Comparison of ENCODE assay signal across 10 cellular contexts in the genomic region with DNA sequence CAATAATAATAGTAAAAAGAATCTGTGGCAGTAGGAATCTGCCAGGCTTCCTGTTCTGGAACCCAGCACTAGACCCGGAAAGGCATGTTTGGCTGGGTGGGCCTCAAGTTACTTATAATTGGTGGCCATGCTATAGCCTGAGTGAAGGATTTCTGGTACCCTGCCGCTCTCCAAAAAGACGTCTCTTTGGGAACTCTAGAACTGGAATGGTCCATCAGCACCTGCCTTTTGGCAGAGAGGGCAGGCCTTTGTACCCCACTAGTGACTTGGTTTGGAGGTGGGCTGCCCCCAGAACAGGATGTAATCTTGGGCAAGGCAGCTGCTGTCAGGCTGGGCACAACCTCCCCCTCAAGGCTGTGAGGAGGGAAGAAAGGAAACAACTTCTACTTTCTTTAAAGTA. TPM values are rescaled to one million over a fixed set of nuclear protein-coding genes. Genes with fewer than 3 reads are reported as not detected.
DNase-seq lines count a peak whose midpoint lies in the region; ATAC-seq and TF ChIP-seq lines count a peak whose summit lies in the region.
"Had no signal": no experiment of that assay in that cellular context is flagged by ENCODE, and none has a peak within 500 bp of the region (broad histone marks: within the 10 kb centered on the region; RNA-seq: fewer than 3 reads in every experiment).

No MANE protein-coding gene starts in this region.

- H3K36me3 ChIP-seq in CD4-positive, CD25-positive, alpha-beta regulatory T cell (ENCODE audit: control insufficient read depth, insufficient read depth, low read length) = no peaks in the 10 kb centered on the region

- no peak for DNase-seq in CD4-positive, CD25-positive, alpha-beta regulatory T cell
- peak; percentile 1 for DNase-seq in HEK293T (ENCODE audit: extremely low spot score)
- no peak for DNase-seq in activated naive CD4-positive, alpha-beta T cell treated with anti-CD3 and anti-CD28 coated beads, Interleukin-2, amount 50 U/mL, for 72 hours (ENCODE audit: low spot score in 2 of 2)
- no peak for DNase-seq in nephron progenitor cell
- no peak for DNase-seq in activated effector memory CD4-positive, alpha-beta T cell treated with anti-CD3 and anti-CD28 coated beads, Interleukin-2, amount 50 U/mL, for 16 hours
- no peak for DNase-seq in DMS153 treated with DMSO at 0.1 percent for 48 hours (lab: John Stamatoyannopoulos, UW; ENCODE audit: unreplicated experiment)
- DNase-seq in hippocampal formation (lab: John Stamatoyannopoulos, UW) = no peak
- DNase-seq: KBM-7, NCI-H446 had no signal

- H3K4me1 ChIP-seq in CD4-positive, CD25-positive, alpha-beta regulatory T cell (ENCODE audit: control insufficient read depth, insufficient read depth, low read length, poor library complexity, severe bottlenecking) = peaks cover 22% of the 10 kb centered on the region

- H3K27me3 Mint-ChIP-seq in CD4-positive, CD25-positive, alpha-beta regulatory T cell = peaks cover 10% of the 10 kb centered on the region
- H3K27me3 Mint-ChIP-seq in nephron progenitor cell (ENCODE audit: low read depth, poor library complexity) = peaks cover 3% of the 10 kb centered on the region

- peaks cover 16 to 41% (median 23%) of the 10 kb centered on the region in 4 donors for H3K4me1 Mint-ChIP-seq in CD4-positive, CD25-positive, alpha-beta regulatory T cell
- peaks cover 35% of the 10 kb centered on the region for H3K4me1 Mint-ChIP-seq in nephron progenitor cell

- peak overlapping the region; percentile 84 to 97 (median 89) for H3K4me3 Mint-ChIP-seq in CD4-positive, CD25-positive, alpha-beta regulatory T cell
- H3K4me3 Mint-ChIP-seq in nephron progenitor cell = peak overlapping the region; percentile 95

- no peaks in the 10 kb centered on the region for H3K9me3 Mint-ChIP-seq in CD4-positive, CD25-positive, alpha-beta regulatory T cell
- peaks cover 0 to 6% of the 10 kb centered on the region in 2 donors for H3K9me3 Mint-ChIP-seq in activated naive CD4-positive, alpha-beta T cell treated with anti-CD3 and anti-CD28 coated beads, Interleukin-2, amount 50 U/mL, for 72 hours
- no peaks in the 10 kb centered on the region for H3K9me3 Mint-ChIP-seq in nephron progenitor cell

- no peaks in the 10 kb centered on the region for H3K27me3 ChIP-seq in CD4-positive, CD25-positive, alpha-beta regulatory T cell (ENCODE audit: control insufficient read depth, insufficient read depth, low read length)

- H3K27ac Mint-ChIP-seq in CD4-positive, CD25-positive, alpha-beta regulatory T cell = peak overlapping the region in 2 of 3 donors; percentile 53 to 97
- H3K27ac Mint-ChIP-seq in activated naive CD4-positive, alpha-beta T cell treated with anti-CD3 and anti-CD28 coated beads, Interleukin-2, amount 50 U/mL, for 72 hours = peak overlapping the region; percentile 62 to 96
- no peak overlapping the region for H3K27ac Mint-ChIP-seq in nephron progenitor cell

- CTCF ChIA-PET in HEK293T (lab: Yijun Ruan, JAX) = no interaction called here

- H3K9me3 ChIP-seq in CD4-positive, CD25-positive, alpha-beta regulatory T cell (ENCODE audit: control insufficient read depth in 2 of 2, low read length in 2 of 2) = no peaks in the 10 kb centered on the region

- H3K4me3 ChIP-seq in CD4-positive, CD25-positive, alpha-beta regulatory T cell (ENCODE audit: low read depth, low read length) = peak overlapping the region; percentile 97

- H3K27ac ChIP-seq in CD4-positive, CD25-positive, alpha-beta regulatory T cell (ENCODE audit: insufficient read depth, low read length, poor library complexity, severe bottlenecking) = no peak overlapping the region

- POLR2A ChIA-PET in HEK293T (lab: Yijun Ruan, JAX) = interaction anchor here (1.9 to 2.5 kb wide), 3 partner anchors 16 to 87 kb away, joined by 10 to 24 read pairs (median 13); partner anchors contain the start of gene ST6GALNAC2

- no peak for TF ChIP-seq CTCF in nephron progenitor cell (IDR thresholded peaks at IDR 0.05)

- no peaks in the 10 kb centered on the region for H3K36me3 Mint-ChIP-seq in CD4-positive, CD25-positive, alpha-beta regulatory T cell
- H3K36me3 Mint-ChIP-seq in activated naive CD4-positive, alpha-beta T cell treated with anti-CD3 and anti-CD28 coated beads, Interleukin-2, amount 50 U/mL, for 72 hours = peaks cover 0 to 11% of the 10 kb centered on the region in 2 donors
- no peaks in the 10 kb centered on the region for H3K36me3 Mint-ChIP-seq in nephron progenitor cell (ENCODE audit: low read depth)

- ATAC-seq in CD4-positive, CD25-positive, alpha-beta regulatory T cell (ENCODE audit: low read depth in 2 of 2) = no peak
- no peak for ATAC-seq in activated naive CD4-positive, alpha-beta T cell treated with anti-CD3 and anti-CD28 coated beads, Interleukin-2, amount 50 U/mL, for 72 hours
- ATAC-seq in HG03571 (IDR thresholded peaks at IDR 0.05; ENCODE audit: unreplicated experiment) = no peak

TF ChIP-seq in HEK293T, 16 proteins besides CTCF, POLR2A, EP300 and RAD21:
- TF ChIP-seq ARNT (IDR thresholded peaks at IDR 0.05) = no peak
- TF ChIP-seq FOXA1 (IDR thresholded peaks at IDR 0.05) = no peak
- no peak for TF ChIP-seq FOXM1 (IDR thresholded peaks at IDR 0.05; ENCODE audit: borderline replicate concordance)
- no peak for TF ChIP-seq BHLHE40 (IDR thresholded peaks at IDR 0.05; ENCODE audit: borderline replicate concordance)
- TF ChIP-seq CTBP1 (IDR thresholded peaks at IDR 0.05; ENCODE audit: borderline replicate concordance) = no peak
- TF ChIP-seq, protein P1, sequence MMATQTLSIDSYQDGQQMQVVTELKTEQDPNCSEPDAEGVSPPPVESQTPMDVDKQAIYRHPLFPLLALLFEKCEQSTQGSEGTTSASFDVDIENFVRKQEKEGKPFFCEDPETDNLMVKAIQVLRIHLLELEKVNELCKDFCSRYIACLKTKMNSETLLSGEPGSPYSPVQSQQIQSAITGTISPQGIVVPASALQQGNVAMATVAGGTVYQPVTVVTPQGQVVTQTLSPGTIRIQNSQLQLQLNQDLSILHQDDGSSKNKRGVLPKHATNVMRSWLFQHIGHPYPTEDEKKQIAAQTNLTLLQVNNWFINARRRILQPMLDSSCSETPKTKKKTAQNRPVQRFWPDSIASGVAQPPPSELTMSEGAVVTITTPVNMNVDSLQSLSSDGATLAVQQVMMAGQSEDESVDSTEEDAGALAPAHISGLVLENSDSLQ (IDR thresholded peaks at IDR 0.05) = no peak
- TF ChIP-seq HDGF (IDR thresholded peaks at IDR 0.05; ENCODE audit: borderline replicate concordance) = no peak
- no peak for TF ChIP-seq ZNF384 (IDR thresholded peaks at IDR 0.05)
- TF ChIP-seq SUZ12 (IDR thresholded peaks at IDR 0.05) = no peak
- TF ChIP-seq NFRKB (IDR thresholded peaks at IDR 0.05) = no peak
- TF ChIP-seq LEF1 (IDR thresholded peaks at IDR 0.05; ENCODE audit: borderline replicate concordance) = no peak
- TF ChIP-seq FOXK2 (IDR thresholded peaks at IDR 0.05) = no peak
- TF ChIP-seq ELF4 (IDR thresholded peaks at IDR 0.05) = no peak
- TF ChIP-seq L3MBTL2 (conservative IDR thresholded peaks at IDR 0.05) = no peak
- no peak for TF ChIP-seq TARDBP (IDR thresholded peaks at IDR 0.05)
- no peak for TF ChIP-seq SP1 (IDR thresholded peaks at IDR 0.05)

RNA-seq across cellular contexts. Expression of gene ST6GALNAC1, which starts 29.3 kb away (rescaled TPM):
- 8.5 TPM for total RNA-seq in CD4-positive, CD25-positive, alpha-beta regulatory T cell
- 1 to 10 TPM in 3 of 4 donors, under 1 TPM in 1; 0.33 to 3.7 (median 1.9) TPM for polyA plus RNA-seq in CD4-positive, CD25-positive, alpha-beta regulatory T cell
- total RNA-seq in activated naive CD4-positive, alpha-beta T cell treated with anti-CD3 and anti-CD28 coated beads, Interleukin-2, amount 50 U/mL, for 72 hours = 1 to 10 TPM; 1.0 to 3.0 TPM

RNA-seq across cellular contexts. Expression of gene MXRA7, which starts 37.9 kb away (rescaled TPM):
- total RNA-seq in CD4-positive, CD25-positive, alpha-beta regulatory T cell = 5.0 TPM
- 1 to 10 TPM; 2.2 to 8.8 (median 5.4) TPM for polyA plus RNA-seq in CD4-positive, CD25-positive, alpha-beta regulatory T cell
- 1 to 10 TPM; 4.8 to 9.1 TPM for total RNA-seq in activated naive CD4-positive, alpha-beta T cell treated with anti-CD3 and anti-CD28 coated beads, Interleukin-2, amount 50 U/mL, for 72 hours

RNA-seq across cellular contexts. Expression of gene JMJD6, which starts 53.5 kb away (rescaled TPM):
- 124 TPM for total RNA-seq in CD4-positive, CD25-positive, alpha-beta regulatory T cell
- polyA plus RNA-seq in CD4-positive, CD25-positive, alpha-beta regulatory T cell = 10 to 100 TPM; 21.0 to 38.3 (median 33.6) TPM
- 10 to 100 TPM; 82.3 to 91.0 TPM for total RNA-seq in activated naive CD4-positive, alpha-beta T cell treated with anti-CD3 and anti-CD28 coated beads, Interleukin-2, amount 50 U/mL, for 72 hours

RNA-seq across cellular contexts. Expression of gene METTL23, which starts 53.7 kb away (rescaled TPM):
- total RNA-seq in CD4-positive, CD25-positive, alpha-beta regulatory T cell = 44.1 TPM
- 100 to 1,000 TPM; 130 to 175 (median 162) TPM for polyA plus RNA-seq in CD4-positive, CD25-positive, alpha-beta regulatory T cell
- total RNA-seq in activated naive CD4-positive, alpha-beta T cell treated with anti-CD3 and anti-CD28 coated beads, Interleukin-2, amount 50 U/mL, for 72 hours = 10 to 100 TPM; 13.9 to 30.0 TPM
